Comparison of ENCODE assay signal across 16 cellular contexts in the genomic region with DNA sequence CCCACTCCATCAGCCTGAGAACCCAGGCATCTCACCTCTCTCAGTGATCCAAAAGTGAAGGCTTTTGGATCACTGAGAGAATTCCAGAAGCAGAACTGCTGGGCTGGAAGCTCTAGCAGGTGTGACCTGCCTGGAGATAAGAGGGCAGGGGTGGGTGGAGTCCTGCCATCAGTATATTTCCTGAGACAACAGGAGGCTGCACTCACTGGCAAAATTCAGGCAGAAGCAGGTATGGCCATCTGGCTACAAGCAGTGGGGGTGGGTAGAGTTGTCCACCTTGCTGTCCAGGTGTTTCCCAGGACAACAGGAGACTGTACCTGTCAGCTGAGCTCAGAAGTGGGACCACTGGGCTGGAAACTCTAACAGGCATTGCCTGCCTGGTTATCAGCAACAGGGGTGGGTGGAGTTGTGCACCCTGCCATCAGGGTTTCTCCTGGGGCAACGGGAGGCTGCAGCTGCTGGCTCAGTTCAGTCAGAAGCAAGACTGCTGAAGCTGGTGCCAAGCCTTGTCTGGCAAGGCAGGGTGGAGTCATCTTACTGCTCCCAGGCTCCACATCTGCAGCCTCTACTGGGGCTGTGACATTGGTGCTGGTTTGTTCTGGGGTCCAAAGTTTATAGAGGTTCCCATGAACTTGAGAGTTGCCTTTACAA. TPM values are rescaled to one million over a fixed set of nuclear protein-coding genes. Genes with fewer than 3 reads are reported as not detected.
DNase-seq lines count a peak whose midpoint lies in the region; ATAC-seq and TF ChIP-seq lines count a peak whose summit lies in the region.
"Had no signal": no experiment of that assay in that cellular context is flagged by ENCODE, and none has a peak within 500 bp of the region (broad histone marks: within the 10 kb centered on the region; RNA-seq: fewer than 3 reads in every experiment).

No MANE protein-coding gene starts in this region.

- H3K27ac ChIP-seq in body of pancreas, result peak overlapping the region in 1 of 4 donors; percentile 34
- H3K27ac ChIP-seq in upper lobe of right lung, result no peak overlapping the region
- H3K27ac ChIP-seq in CD4-positive, alpha-beta T cell (ENCODE audit: low read depth, low read length), result no peak overlapping the region

- peaks cover 19% of the 10 kb centered on the region for H3K27me3 Mint-ChIP-seq in MCF 10A (ENCODE audit: insufficient read depth, unreplicated experiment)
- H3K27me3 Mint-ChIP-seq in CD4-positive, alpha-beta T cell, result peaks cover 21% of the 10 kb centered on the region

- TF ChIP-seq POLR2A in body of pancreas (IDR thresholded peaks at IDR 0.05), result no peak

- intact Hi-C loops in body of pancreas (cut with DNase I) (no loop called here), upper lobe of right lung (cut with DNase I) (no loop called here), MCF 10A (cut with micrococcal nuclease) (no loop called here)
- intact Hi-C loops in CD4-positive, alpha-beta T cell (cut with DNase I, micrococcal nuclease), result no loop called here

- TF ChIP-seq CTCF in body of pancreas (IDR thresholded peaks at IDR 0.05) (peak in 1 of 7 experiments; percentile 1), upper lobe of right lung (IDR thresholded peaks at IDR 0.05) (no peak), MCF 10A (IDR thresholded peaks at IDR 0.05; ENCODE audit: unreplicated experiment) (no peak)
- TF ChIP-seq CTCF in CD4-positive, alpha-beta T cell (IDR thresholded peaks at IDR 0.05), result no peak

- H3K9me3 ChIP-seq in body of pancreas (no peaks in the 10 kb centered on the region), upper lobe of right lung (no peaks in the 10 kb centered on the region)
- peaks cover 4% of the 10 kb centered on the region for H3K9me3 ChIP-seq in CD4-positive, alpha-beta T cell (ENCODE audit: control insufficient read depth, low read length)

- DNase-seq in NCI-H748 (lab: John Stamatoyannopoulos, UW; ENCODE audit: unreplicated experiment) (peak; percentile 15), NCI-H748 treated with DMSO at 0.1 percent for 48 hours (lab: John Stamatoyannopoulos, UW) (no peak), NCI-H2171 treated with DMSO at 0.1 percent for 48 hours (lab: John Stamatoyannopoulos, UW) (peak; percentile 75), body of pancreas (peak; percentile 22 to 74 (median 37)), upper lobe of right lung (no peak), MCF 10A (ENCODE audit: unreplicated experiment) (no peak), NCI-H1105 (lab: John Stamatoyannopoulos, UW) (no peak)
- DNase-seq in CD4-positive, alpha-beta T cell, result no peak
- DNase-seq: Calu3, GF-D8, GOT3, NCI-H1930, NCI-H345, NCI-H82, SIG-M5 had no signal

- H3K4me3 ChIP-seq in body of pancreas (no peak overlapping the region), upper lobe of right lung (no peak overlapping the region)

- CTCF ChIA-PET in MCF 10A (lab: Yijun Ruan, JAX), result no interaction called here
- CTCF ChIA-PET in CD4-positive, alpha-beta T cell (lab: Charles Lee), result no interaction called here

- no peaks in the 10 kb centered on the region for H3K36me3 Mint-ChIP-seq in MCF 10A (ENCODE audit: insufficient read depth, unreplicated experiment)
- H3K36me3 Mint-ChIP-seq in CD4-positive, alpha-beta T cell (ENCODE audit: low read depth), result no peaks in the 10 kb centered on the region
- H3K36me3 Mint-ChIP-seq: CD14-positive monocyte had no signal

- no peak overlapping the region for H3K4me3 Mint-ChIP-seq in MCF 10A (ENCODE audit: unreplicated experiment)
- H3K4me3 Mint-ChIP-seq in CD4-positive, alpha-beta T cell, result no peak overlapping the region
- H3K4me3 Mint-ChIP-seq: CD14-positive monocyte had no signal

- BruUV-seq in MCF 10A (replicated peaks; lab: Mats Ljungman, UMichigan), result no TSS peak

- no peaks in the 10 kb centered on the region for H3K9me3 Mint-ChIP-seq in MCF 10A (ENCODE audit: unreplicated experiment)
- no peaks in the 10 kb centered on the region for H3K9me3 Mint-ChIP-seq in CD4-positive, alpha-beta T cell

- POLR2A ChIA-PET in MCF 10A (lab: Yijun Ruan, JAX), result interaction anchor here (1.4 kb wide), 1 partner anchor 10 kb away, joined by 3 read pairs; no protein-coding TSS in a partner anchor
- POLR2A ChIA-PET in CD4-positive, alpha-beta T cell (lab: Charles Lee), result no interaction called here

- H3K36me3 ChIP-seq in body of pancreas (replicated peaks in 1 of 2; ENCODE audit: insufficient read depth in 1 of 2, low read depth in 2 of 2), result no peaks in the 10 kb centered on the region
- H3K36me3 ChIP-seq in upper lobe of right lung, result no peaks in the 10 kb centered on the region

- no peak overlapping the region for H3K27ac Mint-ChIP-seq in MCF 10A (ENCODE audit: low read depth, unreplicated experiment)
- H3K27ac Mint-ChIP-seq in CD4-positive, alpha-beta T cell, result no peak overlapping the region
- H3K27ac Mint-ChIP-seq: CD14-positive monocyte had no signal

- H3K27me3 ChIP-seq in body of pancreas, result no peaks in the 10 kb centered on the region
- no peaks in the 10 kb centered on the region for H3K27me3 ChIP-seq in upper lobe of right lung
- H3K27me3 ChIP-seq in CD4-positive, alpha-beta T cell (ENCODE audit: control insufficient read depth, insufficient read depth, low read length), result peaks cover 6% of the 10 kb centered on the region

- WGBS in body of pancreas, 2 donors, result 22% methylated on average over 1 of the region's 1 CpG; no CpG with 5 or more reads in 1 of the 2 donors

- H3K4me1 Mint-ChIP-seq in MCF 10A (ENCODE audit: insufficient read depth, unreplicated experiment), result no peaks in the 10 kb centered on the region
- H3K4me1 Mint-ChIP-seq in CD4-positive, alpha-beta T cell (ENCODE audit: low read depth), result no peaks in the 10 kb centered on the region
- H3K4me1 Mint-ChIP-seq: CD14-positive monocyte had no signal

- H3K4me1 ChIP-seq in body of pancreas, result peaks cover 9% of the 10 kb centered on the region
- H3K4me1 ChIP-seq in upper lobe of right lung, result no peaks in the 10 kb centered on the region

- ATAC-seq in body of pancreas (peak; percentile 48), upper lobe of right lung (peak; percentile 14)
- ATAC-seq in CD4-positive, alpha-beta T cell (ENCODE audit: poor library complexity), result no peak

RNA-seq across cellular contexts. Expression of gene SFTPD, which starts 47.2 kb away (rescaled TPM):
- 1 to 10 TPM in 1 of 2 donors, under 1 TPM in 1; 0.33 to 1.6 TPM for total RNA-seq in body of pancreas
- total RNA-seq in upper lobe of right lung, result 780 TPM
- 0.23 TPM in 1 of 2 replicates, not detected in the other for total RNA-seq in MCF 10A (2022)
- not detected for total RNA-seq in CD4-positive, alpha-beta T cell
- total RNA-seq: Calu3 had no signal

Comparison
In these comparisons a context has a peak if more than half of its experiments do, and no peak if none do; other contexts are left out.
1. DNase-seq: peak in NCI-H748 (single experiment), NCI-H2171 treated with DMSO at 0.1 percent for 48 hours (single experiment) and body of pancreas (4 of 4); none in NCI-H748 treated with DMSO at 0.1 percent for 48 hours (single experiment), upper lobe of right lung (single experiment), MCF 10A (single experiment), NCI-H1105 (single experiment) and CD4-positive, alpha-beta T cell (0 of 10).
2. RNA of gene SFTPD, which starts 47.2 kb away (total RNA-seq): 780 TPM in upper lobe of right lung (single experiment); 0.33 to 1.6 TPM in body of pancreas, 0.23 TPM in MCF 10A and not detected in CD4-positive, alpha-beta T cell; every median in the first group is over 100 times any median in the second.